21 cellular contexts compared by ENCODE assay signal in genomic region chr18:37476611-37477295, GRCh38.
"Had no signal": no experiment of that assay in that cellular context is flagged by ENCODE, and none has a peak within 500 bp of the region (broad histone marks: within the 10 kb centered on the region; RNA-seq: fewer than 3 reads in every experiment).

No MANE protein-coding gene starts in this region.

- H3K27ac ChIP-seq: esophagus squamous epithelium, heart right ventricle, left lung, neutrophil, parathyroid adenoma, right atrium auricular region, suprapubic skin, transverse colon, upper lobe of right lung, uterus had no signal

- ATAC-seq: left cardiac atrium; naive thymus-derived CD8-positive, alpha-beta T cell; sciatic nerve; stimulated activated naive CD8-positive, alpha-beta T cell treated with anti-CD3 and anti-CD28 coated beads, Interleukin-15, amount 100 ng/mL, for 72 hours had no signal

- DNase-seq: cortex of kidney; effector CD4-positive, alpha-beta T cell; esophagus squamous epithelium; heart right ventricle; left cardiac atrium; left lung; naive thymus-derived CD8-positive, alpha-beta T cell; stimulated activated CD4-positive, alpha-beta T cell treated with anti-CD3 and anti-CD28 coated beads, Interleukin-12 subunit alpha, Interleukin-12 subunit beta, amount 100 ng/mL, for 4 hours; stimulated activated CD4-positive, alpha-beta T cell treated with anti-CD3 and anti-CD28 coated beads, Interleukin-4, amount 100 ng/mL, for 1 hour; stimulated activated naive CD4-positive, alpha-beta T cell; upper lobe of right lung; uterus had no signal

- H2AFZ ChIP-seq: parathyroid adenoma had no signal

- FAIRE-seq: islet of Langerhans had no signal

- H3K79me2 ChIP-seq: parathyroid adenoma had no signal

- H3K9me3 ChIP-seq: esophagus squamous epithelium, heart right ventricle, left lung, neutrophil, right atrium auricular region, suprapubic skin, transverse colon, upper lobe of right lung, uterus had no signal

- H3K36me3 ChIP-seq: esophagus squamous epithelium, heart right ventricle, left lung, neutrophil, right atrium auricular region, suprapubic skin, transverse colon, upper lobe of right lung, uterus had no signal

- H3K9ac ChIP-seq: parathyroid adenoma had no signal

- H3K4me1 ChIP-seq: esophagus squamous epithelium, heart right ventricle, left lung, parathyroid adenoma, right atrium auricular region, suprapubic skin, transverse colon, upper lobe of right lung, uterus had no signal

- H3K4me2 ChIP-seq: smooth muscle cell had no signal

- H3K4me3 ChIP-seq: esophagus squamous epithelium, heart right ventricle, left lung, right atrium auricular region, smooth muscle cell, suprapubic skin, transverse colon, upper lobe of right lung, uterus had no signal

- H3K27me3 ChIP-seq: right atrium auricular region, upper lobe of right lung, uterus had no signal
